ENCODE assay signal across 8 cellular contexts in the genomic region with DNA sequence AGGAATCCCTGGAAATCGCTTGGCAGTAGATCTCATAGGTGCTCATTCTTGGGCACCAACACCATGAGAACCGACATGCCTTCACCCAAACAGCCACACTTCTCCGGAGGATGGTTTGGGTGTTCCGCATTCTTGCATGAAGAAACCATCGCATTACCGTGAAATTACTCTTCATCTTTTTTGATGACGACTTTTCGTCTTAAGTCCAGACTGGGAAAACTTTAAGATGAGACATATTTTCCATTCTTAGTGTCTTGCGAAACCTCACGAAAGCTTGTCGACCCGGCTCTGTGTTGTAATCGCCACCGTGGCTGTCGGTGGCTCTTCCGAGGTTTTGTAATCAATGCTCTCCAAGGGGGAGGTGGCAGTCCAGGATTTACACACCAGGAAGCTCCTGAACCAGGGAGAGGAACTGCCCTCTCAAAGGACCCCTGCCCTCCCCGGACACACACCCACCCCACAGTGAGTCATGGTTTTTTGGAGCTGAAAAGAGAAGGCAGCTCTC. TPM values are rescaled to one million over a fixed set of nuclear protein-coding genes. Genes with fewer than 3 reads are reported as not detected.
DNase-seq lines count a peak whose midpoint lies in the region; ATAC-seq and TF ChIP-seq lines count a peak whose summit lies in the region.

No MANE protein-coding gene starts in this region.

- peak overlapping the region; percentile 78 for H3K27ac Mint-ChIP-seq in activated T-helper 1 cell treated with anti-CD3 and anti-CD28 coated beads, Interleukin-12 subunit alpha, Interleukin-12 subunit beta, Interleukin-2, Interleukin-4 antibody, amounts not matched to agents 30 ng/mL and 10 ng/mL and 1 ng/mL, durations not matched to agents 14 hours and 24 hours and 36 hours

- H3K4me3 Mint-ChIP-seq in activated T-helper 1 cell treated with anti-CD3 and anti-CD28 coated beads, Interleukin-12 subunit alpha, Interleukin-12 subunit beta, Interleukin-2, Interleukin-4 antibody, amounts not matched to agents 30 ng/mL and 10 ng/mL and 1 ng/mL, durations not matched to agents 14 hours and 24 hours and 36 hours, result peak overlapping the region; percentile 91

- H3K36me3 Mint-ChIP-seq in activated T-helper 1 cell treated with anti-CD3 and anti-CD28 coated beads, Interleukin-12 subunit alpha, Interleukin-12 subunit beta, Interleukin-2, Interleukin-4 antibody, amounts not matched to agents 30 ng/mL and 10 ng/mL and 1 ng/mL, durations not matched to agents 14 hours and 24 hours and 36 hours (ENCODE audit: low read depth), result peaks cover 13% of the 10 kb centered on the region

- H3K4me1 Mint-ChIP-seq in activated T-helper 1 cell treated with anti-CD3 and anti-CD28 coated beads, Interleukin-12 subunit alpha, Interleukin-12 subunit beta, Interleukin-2, Interleukin-4 antibody, amounts not matched to agents 30 ng/mL and 10 ng/mL and 1 ng/mL, durations not matched to agents 14 hours and 24 hours and 36 hours (ENCODE audit: low read depth), result peaks cover 42% of the 10 kb centered on the region

- ATAC-seq in HG02623 (IDR thresholded peaks at IDR 0.05; ENCODE audit: unreplicated experiment) (no peak), HG03175 (IDR thresholded peaks at IDR 0.05; ENCODE audit: unreplicated experiment) (no peak)

- TF ChIP-seq CTCF in 22Rv1 (IDR thresholded peaks at IDR 0.05) (no peak), tibial artery (IDR thresholded peaks at IDR 0.05) (no peak)

- peak overlapping the region in 1 of 2 donors; percentile 87 for H3K4me3 ChIP-seq in tibial artery

- H3K36me3 ChIP-seq in tibial artery, result peaks cover 0 to 4% (median 0%) of the 10 kb centered on the region in 3 donors

- no peaks in the 10 kb centered on the region for H3K9me3 ChIP-seq in tibial artery

- H3K4me1 ChIP-seq in tibial artery, result peaks cover 0 to 27% (median 14%) of the 10 kb centered on the region in 4 donors

- H3K9me3 Mint-ChIP-seq in activated T-helper 1 cell treated with anti-CD3 and anti-CD28 coated beads, Interleukin-12 subunit alpha, Interleukin-12 subunit beta, Interleukin-2, Interleukin-4 antibody, amounts not matched to agents 30 ng/mL and 10 ng/mL and 1 ng/mL, durations not matched to agents 14 hours and 24 hours and 36 hours, result no peaks in the 10 kb centered on the region

- DNase-seq in HPDE6-E6E7 (ENCODE audit: extremely low spot score) (peak; percentile 54), iris pigment epithelial cell (ENCODE audit: low read depth) (peak; percentile 99), tibial artery (peak in 1 of 2 donors; percentile 54), T-helper 9 cell (no peak)
- no peak for DNase-seq in activated T-helper 1 cell treated with anti-CD3 and anti-CD28 coated beads, Interleukin-12 subunit alpha, Interleukin-12 subunit beta, Interleukin-2, Interleukin-4 antibody, amounts not matched to agents 30 ng/mL and 10 ng/mL and 1 ng/mL, durations not matched to agents 14 hours and 24 hours and 36 hours (ENCODE audit: low spot score)

- H3K27me3 Mint-ChIP-seq in activated T-helper 1 cell treated with anti-CD3 and anti-CD28 coated beads, Interleukin-12 subunit alpha, Interleukin-12 subunit beta, Interleukin-2, Interleukin-4 antibody, amounts not matched to agents 30 ng/mL and 10 ng/mL and 1 ng/mL, durations not matched to agents 14 hours and 24 hours and 36 hours (ENCODE audit: insufficient read depth), result peaks cover 7% of the 10 kb centered on the region

- intact Hi-C loops in activated T-helper 1 cell treated with anti-CD3 and anti-CD28 coated beads, Interleukin-12 subunit alpha, Interleukin-12 subunit beta, Interleukin-2, Interleukin-4 antibody, amounts not matched to agents 30 ng/mL and 10 ng/mL and 1 ng/mL, durations not matched to agents 14 hours and 24 hours and 36 hours (cut with micrococcal nuclease), result loop anchor here (2.0 kb wide), 1 partner anchor 99 kb away; the partner anchor contains the start of gene MCM5
- intact Hi-C loops in tibial artery (cut with DNase I; ENCODE audit: low total_unique reads), result no loop called here

- H3K27me3 ChIP-seq in tibial artery, result no peaks in the 10 kb centered on the region

- H3K27ac ChIP-seq in 22Rv1 (peak overlapping the region; percentile 69; the same call in 1 of the 2 replicates), tibial artery (peak overlapping the region; percentile 97)

RNA-seq across cellular contexts. Expression of gene TOM1, which starts 1.7 kb away (rescaled TPM):
- total RNA-seq in activated T-helper 1 cell treated with anti-CD3 and anti-CD28 coated beads, Interleukin-12 subunit alpha, Interleukin-12 subunit beta, Interleukin-2, Interleukin-4 antibody, amounts not matched to agents 30 ng/mL and 10 ng/mL and 1 ng/mL, durations not matched to agents 14 hours and 24 hours and 36 hours, result 16.8 and 19.0 TPM in 2 replicates

RNA-seq across cellular contexts. Expression of gene HMGXB4, which starts 44.1 kb away (rescaled TPM):
- total RNA-seq in activated T-helper 1 cell treated with anti-CD3 and anti-CD28 coated beads, Interleukin-12 subunit alpha, Interleukin-12 subunit beta, Interleukin-2, Interleukin-4 antibody, amounts not matched to agents 30 ng/mL and 10 ng/mL and 1 ng/mL, durations not matched to agents 14 hours and 24 hours and 36 hours, result 45.7 and 47.9 TPM in 2 replicates

Comparison
In these comparisons a context has a peak if more than half of its experiments do, and no peak if none do; other contexts are left out.
1. DNase-seq: peak in HPDE6-E6E7 (single experiment) and iris pigment epithelial cell (single experiment); none in activated T-helper 1 cell treated with anti-CD3 and anti-CD28 coated beads, Interleukin-12 subunit alpha, Interleukin-12 subunit beta, Interleukin-2, Interleukin-4 antibody, amounts not matched to agents 30 ng/mL and 10 ng/mL and 1 ng/mL, durations not matched to agents 14 hours and 24 hours and 36 hours (single experiment) and T-helper 9 cell (single experiment).